In the genomic region with DNA sequence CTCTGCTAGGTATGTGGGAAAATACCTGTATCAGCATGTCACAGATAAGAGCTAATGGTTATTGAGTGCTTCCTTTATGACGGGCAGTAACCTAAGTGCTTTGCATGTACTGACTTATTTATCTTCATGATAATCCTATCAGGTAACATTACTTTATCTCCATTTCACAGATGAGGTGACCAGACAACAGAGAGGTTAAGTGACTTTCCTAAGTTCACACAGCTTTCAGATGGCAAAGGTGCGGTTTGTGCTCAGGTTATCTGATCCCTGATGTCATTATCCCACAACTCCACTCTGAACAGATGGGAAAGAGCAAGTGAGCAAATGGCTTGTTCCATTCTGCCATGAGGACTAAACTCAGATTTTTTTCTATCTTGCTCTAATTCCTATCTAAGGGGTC, we compare ENCODE assay signal across 26 cellular contexts.
"Had no signal": no experiment of that assay in that cellular context is flagged by ENCODE, and none has a peak within 500 bp of the region (broad histone marks: within the 10 kb centered on the region; RNA-seq: fewer than 3 reads in every experiment).

No MANE protein-coding gene starts in this region.

- H3K27ac Mint-ChIP-seq: activated CD4-positive, alpha-beta memory T cell treated with anti-CD3 and anti-CD28 coated beads for 36 hours; activated CD4-positive, alpha-beta T cell treated with anti-CD3 and anti-CD28 coated beads, Interleukin-2, amount 10 ng/mL, durations not matched to agents 7 days and 5 days; activated naive CD4-positive, alpha-beta T cell treated with anti-CD3 and anti-CD28 coated beads, Interleukin-2, amount 10 ng/mL, durations not matched to agents 7 days and 5 days; activated naive CD8-positive, alpha-beta T cell treated with anti-CD3 and anti-CD28 coated beads for 36 hours; activated T-helper 2 cell treated with anti-CD3 and anti-CD28 coated beads, Interferon-gamma antibody, Interleukin-2, Interleukin-4, amounts not matched to agents 10 μg/mL and 5 μg/mL and 100 μg/mL, durations not matched to agents 14 hours and 24 hours and 36 hours had no signal

- H3K36me3 ChIP-seq: brain microvascular endothelial cell, Peyer's patch, SJCRH30 had no signal

- DNase-seq: activated CD4-positive, alpha-beta memory T cell treated with anti-CD3 and anti-CD28 coated beads for 36 hours; activated CD4-positive, alpha-beta T cell treated with anti-CD3 and anti-CD28 coated beads, Interleukin-2, amount 10 ng/mL, durations not matched to agents 7 days and 5 days; activated CD4-positive, CD25-positive, alpha-beta regulatory T cell; activated gamma-delta T cell treated with Interleukin-2 at 50 U/mL for 16 hours; activated naive CD4-positive, alpha-beta T cell treated with anti-CD3 and anti-CD28 coated beads, Interleukin-2, amount 10 ng/mL, durations not matched to agents 7 days and 5 days; activated naive CD8-positive, alpha-beta T cell treated with anti-CD3 and anti-CD28 coated beads for 36 hours; activated T-cell treated with anti-CD3 and anti-CD28 coated beads for 4 hours; activated T-cell treated with anti-CD3 and anti-CD28 coated beads, Interleukin-2, amount 50 U/mL, for 48 hours; brain microvascular endothelial cell; cerebellar nuclear complex; Kasumi-1; KBM-7; NCI-H1105 treated with DMSO at 0.1 percent for 48 hours; NCI-H1436 treated with DMSO at 0.1 percent for 48 hours; NCI-H1930; NCI-H2107; NCI-H2227 treated with DMSO at 0.1 percent for 48 hours; NCI-H526 treated with DMSO at 0.1 percent for 48 hours; Peyer's patch; Right ventricle myocardium superior; SJCRH30; SK-N-SH; T-helper 1 cell had no signal

- H3K9ac ChIP-seq: SK-N-SH had no signal

- H3K36me3 Mint-ChIP-seq: activated CD4-positive, alpha-beta memory T cell treated with anti-CD3 and anti-CD28 coated beads for 36 hours; activated naive CD4-positive, alpha-beta T cell treated with anti-CD3 and anti-CD28 coated beads, Interleukin-2, amount 10 ng/mL, durations not matched to agents 7 days and 5 days; activated naive CD8-positive, alpha-beta T cell treated with anti-CD3 and anti-CD28 coated beads for 36 hours had no signal

- H3K4me3 ChIP-seq: Peyer's patch, SJCRH30 had no signal

- H3K27me3 ChIP-seq: brain microvascular endothelial cell, Peyer's patch, SJCRH30 had no signal

- H3K4me1 ChIP-seq: Peyer's patch had no signal

- H3K9me3 Mint-ChIP-seq: activated CD4-positive, alpha-beta memory T cell treated with anti-CD3 and anti-CD28 coated beads for 36 hours; activated CD4-positive, alpha-beta T cell treated with anti-CD3 and anti-CD28 coated beads, Interleukin-2, amount 10 ng/mL, durations not matched to agents 7 days and 5 days; activated naive CD4-positive, alpha-beta T cell treated with anti-CD3 and anti-CD28 coated beads, Interleukin-2, amount 10 ng/mL, durations not matched to agents 7 days and 5 days; activated naive CD8-positive, alpha-beta T cell treated with anti-CD3 and anti-CD28 coated beads for 36 hours; activated T-helper 2 cell treated with anti-CD3 and anti-CD28 coated beads, Interferon-gamma antibody, Interleukin-2, Interleukin-4, amounts not matched to agents 10 μg/mL and 5 μg/mL and 100 μg/mL, durations not matched to agents 14 hours and 24 hours and 36 hours had no signal

- H3K4me3 Mint-ChIP-seq: activated CD4-positive, alpha-beta memory T cell treated with anti-CD3 and anti-CD28 coated beads for 36 hours; activated CD4-positive, alpha-beta T cell treated with anti-CD3 and anti-CD28 coated beads, Interleukin-2, amount 10 ng/mL, durations not matched to agents 7 days and 5 days; activated naive CD4-positive, alpha-beta T cell treated with anti-CD3 and anti-CD28 coated beads, Interleukin-2, amount 10 ng/mL, durations not matched to agents 7 days and 5 days; activated naive CD8-positive, alpha-beta T cell treated with anti-CD3 and anti-CD28 coated beads for 36 hours had no signal

- H3K4me1 Mint-ChIP-seq: activated CD4-positive, alpha-beta T cell treated with anti-CD3 and anti-CD28 coated beads, Interleukin-2, amount 10 ng/mL, durations not matched to agents 7 days and 5 days; activated naive CD4-positive, alpha-beta T cell treated with anti-CD3 and anti-CD28 coated beads, Interleukin-2, amount 10 ng/mL, durations not matched to agents 7 days and 5 days; activated naive CD8-positive, alpha-beta T cell treated with anti-CD3 and anti-CD28 coated beads for 36 hours had no signal

- H3K27ac ChIP-seq: brain microvascular endothelial cell, Peyer's patch, RWPE1, SJCRH30, VCaP had no signal

- H3K9me3 ChIP-seq: Peyer's patch, SJCRH30, SK-N-SH had no signal

- H3K4me2 ChIP-seq: SK-N-SH had no signal

- H3K27me3 Mint-ChIP-seq: activated naive CD4-positive, alpha-beta T cell treated with anti-CD3 and anti-CD28 coated beads, Interleukin-2, amount 10 ng/mL, durations not matched to agents 7 days and 5 days had no signal
